In the genomic region with DNA sequence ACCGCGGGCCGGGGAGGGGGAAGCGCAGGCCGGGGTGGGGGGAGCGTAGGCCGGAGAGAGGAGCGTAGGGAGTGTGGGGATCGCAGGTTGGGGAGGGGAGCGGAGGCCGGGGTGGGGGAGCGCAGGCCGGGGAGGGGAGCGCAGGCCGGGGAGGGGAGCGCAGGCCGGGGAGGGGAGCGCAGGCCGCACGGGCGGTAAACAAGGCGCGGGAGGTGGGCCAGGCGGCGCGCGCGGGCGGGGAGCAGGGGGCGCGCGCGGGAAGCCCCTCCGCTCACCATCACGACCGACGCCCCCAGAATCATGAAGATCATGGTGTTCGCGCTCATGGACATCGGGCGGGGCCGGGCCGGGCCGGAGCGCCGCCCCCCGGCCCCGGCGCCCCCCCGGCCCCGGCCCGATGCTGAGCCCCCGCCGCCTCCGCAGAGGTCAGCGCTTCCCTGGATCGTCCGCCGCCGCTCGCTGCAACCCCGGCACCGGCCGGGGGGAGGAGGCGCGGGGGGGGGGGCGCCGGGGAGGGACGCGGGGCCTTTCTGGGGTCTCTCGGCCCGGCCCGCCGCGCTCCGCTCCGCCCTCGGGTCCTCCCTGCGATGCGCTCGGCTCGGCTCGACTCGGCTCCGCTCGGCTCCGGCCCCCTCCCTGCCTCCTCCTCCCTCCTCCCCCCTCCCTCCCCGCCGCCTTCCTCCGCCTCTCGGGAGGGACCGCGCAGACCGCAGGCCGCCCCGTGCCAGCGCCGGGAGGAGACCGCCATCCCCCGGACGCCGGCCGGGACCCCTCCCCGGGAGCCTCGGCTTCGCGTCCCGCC, we compare ENCODE assay signal across 8 cellular contexts. TPM values are rescaled to one million over a fixed set of nuclear protein-coding genes. Genes with fewer than 3 reads are reported as not detected.
DNase-seq lines count a peak whose midpoint lies in the region; ATAC-seq and TF ChIP-seq lines count a peak whose summit lies in the region.

A gene (minus strand): TSS at position 610 of the 802 bp plus-strand sequence. CDS start 278 bp downstream, at position 332.

- no peaks in the 10 kb centered on the region for H3K27me3 Mint-ChIP-seq in activated CD4-positive, alpha-beta T cell treated with anti-CD3 and anti-CD28 coated beads, Interleukin-2, amount 10 ng/mL, durations not matched to agents 7 days and 5 days
- H3K27me3 Mint-ChIP-seq in dendritic cell treated with granulocyte-macrophage colony-stimulating factor and Interleukin-4, amounts not matched to agents 40 ng/mL and 50 ng/mL, for 4 days, result peaks cover 26% of the 10 kb centered on the region

- peak; percentile 85 for DNase-seq in GM20000 (ENCODE audit: low spot score)
- peak; percentile 49 for DNase-seq in activated CD4-positive, alpha-beta T cell treated with anti-CD3 and anti-CD28 coated beads, Interleukin-2, amount 10 ng/mL, durations not matched to agents 7 days and 5 days
- DNase-seq in left colon, result peak; percentile 69 to 74
- peak; percentile 57 to 70 for DNase-seq in stimulated activated CD4-positive, alpha-beta T cell treated with anti-CD3 and anti-CD28 coated beads, Interleukin-2, amount 100 ng/mL, for 24 hours
- DNase-seq in SW 1271 (lab: John Stamatoyannopoulos, UW), result no peak
- DNase-seq in SHP77 (lab: John Stamatoyannopoulos, UW), result no peak

- peak; percentile 58 for ATAC-seq in left colon
- ATAC-seq in HG03571 (IDR thresholded peaks at IDR 0.05; ENCODE audit: unreplicated experiment), result no peak

- POLR2A ChIA-PET in activated CD4-positive, alpha-beta T cell treated with anti-CD3 and anti-CD28 coated beads, Interleukin-2, amount 10 ng/mL, durations not matched to agents 7 days and 5 days (lab: Charles Lee), result no interaction called here

- CTCF ChIA-PET in activated CD4-positive, alpha-beta T cell treated with anti-CD3 and anti-CD28 coated beads, Interleukin-2, amount 10 ng/mL, durations not matched to agents 7 days and 5 days (lab: Charles Lee), result interaction anchor here (1.0 kb wide), 1 partner anchor 197 kb away, joined by 3 read pairs; no protein-coding TSS in a partner anchor

- intact Hi-C loops in dendritic cell treated with granulocyte-macrophage colony-stimulating factor and Interleukin-4, amounts not matched to agents 40 ng/mL and 50 ng/mL, for 4 days (cut with micrococcal nuclease), result no loop called here
- intact Hi-C loops in left colon (cut with DNase I, micrococcal nuclease), result no loop called here

- no peaks in the 10 kb centered on the region for H3K9me3 Mint-ChIP-seq in activated CD4-positive, alpha-beta T cell treated with anti-CD3 and anti-CD28 coated beads, Interleukin-2, amount 10 ng/mL, durations not matched to agents 7 days and 5 days
- no peaks in the 10 kb centered on the region for H3K9me3 Mint-ChIP-seq in dendritic cell treated with granulocyte-macrophage colony-stimulating factor and Interleukin-4, amounts not matched to agents 40 ng/mL and 50 ng/mL, for 4 days

- H3K4me1 Mint-ChIP-seq in activated CD4-positive, alpha-beta T cell treated with anti-CD3 and anti-CD28 coated beads, Interleukin-2, amount 10 ng/mL, durations not matched to agents 7 days and 5 days, result peaks cover 4% of the 10 kb centered on the region
- H3K4me1 Mint-ChIP-seq in dendritic cell treated with granulocyte-macrophage colony-stimulating factor and Interleukin-4, amounts not matched to agents 40 ng/mL and 50 ng/mL, for 4 days (ENCODE audit: low read depth), result no peaks in the 10 kb centered on the region

- H3K4me3 Mint-ChIP-seq in activated CD4-positive, alpha-beta T cell treated with anti-CD3 and anti-CD28 coated beads, Interleukin-2, amount 10 ng/mL, durations not matched to agents 7 days and 5 days, result no peak within 1 kb of the TSS
- peak within 1 kb of the TSS; percentile 34 for H3K4me3 Mint-ChIP-seq in dendritic cell treated with granulocyte-macrophage colony-stimulating factor and Interleukin-4, amounts not matched to agents 40 ng/mL and 50 ng/mL, for 4 days

- no peak for TF ChIP-seq CTCF in GM20000 (IDR thresholded peaks at IDR 0.05; ENCODE audit: extremely low read depth, missing control alignments)

- peaks cover 9% of the 10 kb centered on the region for H3K36me3 Mint-ChIP-seq in activated CD4-positive, alpha-beta T cell treated with anti-CD3 and anti-CD28 coated beads, Interleukin-2, amount 10 ng/mL, durations not matched to agents 7 days and 5 days (ENCODE audit: low read depth)
- H3K36me3 Mint-ChIP-seq in dendritic cell treated with granulocyte-macrophage colony-stimulating factor and Interleukin-4, amounts not matched to agents 40 ng/mL and 50 ng/mL, for 4 days (ENCODE audit: low read depth), result peaks cover 45% of the 10 kb centered on the region

- no peak within 1 kb of the TSS for H3K27ac Mint-ChIP-seq in activated CD4-positive, alpha-beta T cell treated with anti-CD3 and anti-CD28 coated beads, Interleukin-2, amount 10 ng/mL, durations not matched to agents 7 days and 5 days
- no peak within 1 kb of the TSS for H3K27ac Mint-ChIP-seq in dendritic cell treated with granulocyte-macrophage colony-stimulating factor and Interleukin-4, amounts not matched to agents 40 ng/mL and 50 ng/mL, for 4 days

RNA-seq across cellular contexts. Expression of the gene that starts here (rescaled TPM):
- total RNA-seq in activated CD4-positive, alpha-beta T cell treated with anti-CD3 and anti-CD28 coated beads, Interleukin-2, amount 10 ng/mL, durations not matched to agents 7 days and 5 days, result 1 to 10 TPM; 1.2 to 1.3 TPM
- total RNA-seq in left colon, result 1 to 10 TPM in 1 of 2 donors, under 1 TPM in 1; 0.67 to 2.6 TPM

Comparison
In these comparisons a context has a peak if more than half of its experiments do, and no peak if none do; other contexts are left out.
1. DNase-seq: peak in GM20000 (single experiment), activated CD4-positive, alpha-beta T cell treated with anti-CD3 and anti-CD28 coated beads, Interleukin-2, amount 10 ng/mL, durations not matched to agents 7 days and 5 days (single experiment), left colon (2 of 2) and stimulated activated CD4-positive, alpha-beta T cell treated with anti-CD3 and anti-CD28 coated beads, Interleukin-2, amount 100 ng/mL, for 24 hours (2 of 2); none in SW 1271 (0 of 2) and SHP77 (0 of 2).